ENCODE assay signal across 27 cellular contexts in genomic region chr1:35177237-35177786, GRCh38. TPM values are rescaled to one million over a fixed set of nuclear protein-coding genes. Genes with fewer than 3 reads are reported as not detected.
DNase-seq lines count a peak whose midpoint lies in the region; ATAC-seq and TF ChIP-seq lines count a peak whose summit lies in the region.
"Had no signal": no experiment of that assay in that cellular context is flagged by ENCODE, and none has a peak within 500 bp of the region (broad histone marks: within the 10 kb centered on the region; RNA-seq: fewer than 3 reads in every experiment).

No MANE protein-coding gene starts in this region.

- POLR2A ChIA-PET in activated CD4-positive, alpha-beta T cell treated with anti-CD3 and anti-CD28 coated beads for 36 hours (lab: Charles Lee) = no interaction called here
- POLR2A ChIA-PET in activated CD4-positive, alpha-beta T cell treated with anti-CD3 and anti-CD28 coated beads, Interleukin-2, amount 10 ng/mL, durations not matched to agents 7 days and 5 days (lab: Charles Lee) = no interaction called here
- POLR2A ChIA-PET in RWPE1 (lab: Yijun Ruan, JAX; ENCODE audit: low non-redundant PET) = no interaction called here

- no peak overlapping the region for H3K9ac ChIP-seq in endodermal cell (ENCODE audit: extremely low read depth, low read length, poor library complexity, severe bottlenecking)
- H3K9ac ChIP-seq in smooth muscle cell (ENCODE audit: low read depth) = no peak overlapping the region

- no peak overlapping the region for H3K4me2 ChIP-seq in smooth muscle cell

- peaks cover 34% of the 10 kb centered on the region for H3K79me2 ChIP-seq in smooth muscle cell (ENCODE audit: low read depth)

- intact Hi-C loops in activated CD4-positive, alpha-beta T cell treated with anti-CD3 and anti-CD28 coated beads for 36 hours (cut with DNase I, micrococcal nuclease) = loop anchor here in 1 of 2 experiments (5.0 kb wide), 2 partner anchors 95 to 145 kb away; partner anchors contain the start of gene ZMYM6

- H3F3A ChIP-seq in smooth muscle cell (ENCODE audit: low read depth) = peaks cover 59% of the 10 kb centered on the region

- CTCF ChIA-PET in activated CD4-positive, alpha-beta T cell treated with anti-CD3 and anti-CD28 coated beads for 36 hours (lab: Charles Lee) = interaction anchor here (0.6 to 0.7 kb wide), 2 partner anchors 14 to 123 kb away, joined by 3 to 4 read pairs; no protein-coding TSS in a partner anchor
- CTCF ChIA-PET in activated CD4-positive, alpha-beta T cell treated with anti-CD3 and anti-CD28 coated beads, Interleukin-2, amount 10 ng/mL, durations not matched to agents 7 days and 5 days (lab: Charles Lee) = no interaction called here
- CTCF ChIA-PET in RWPE1 (lab: Yijun Ruan, JAX) = no interaction called here

- H3K4me3 Mint-ChIP-seq in activated CD4-positive, alpha-beta T cell treated with anti-CD3 and anti-CD28 coated beads for 36 hours = no peak overlapping the region
- H3K4me3 Mint-ChIP-seq in activated CD4-positive, alpha-beta T cell treated with anti-CD3 and anti-CD28 coated beads, Interleukin-2, amount 10 ng/mL, durations not matched to agents 7 days and 5 days = no peak overlapping the region
- H3K4me3 Mint-ChIP-seq in endodermal cell = no peak overlapping the region
- H3K4me3 Mint-ChIP-seq: activated naive CD4-positive, alpha-beta T cell treated with anti-CD3 and anti-CD28 coated beads, Interleukin-2, amount 50 U/mL, for 24 hours; CD4-positive, alpha-beta memory T cell; memory B cell; stimulated activated memory B cell treated with anti-CD40 and anti-IgM and Interleukin-4, amounts not matched to agents 10 μg/mL and 1 μg/mL and 100 μg/mL, for 72 hours had no signal

- peaks cover 88% of the 10 kb centered on the region for H4K20me1 ChIP-seq in smooth muscle cell (ENCODE audit: low read depth)

- peak overlapping the region; percentile 25 for H3K27ac Mint-ChIP-seq in activated CD4-positive, alpha-beta T cell treated with anti-CD3 and anti-CD28 coated beads for 36 hours
- no peak overlapping the region for H3K27ac Mint-ChIP-seq in activated CD4-positive, alpha-beta T cell treated with anti-CD3 and anti-CD28 coated beads, Interleukin-2, amount 10 ng/mL, durations not matched to agents 7 days and 5 days
- peak overlapping the region; percentile 35 for H3K27ac Mint-ChIP-seq in endodermal cell
- H3K27ac Mint-ChIP-seq: memory B cell; stimulated activated memory B cell treated with anti-CD40 and anti-IgM and Interleukin-4, amounts not matched to agents 10 μg/mL and 1 μg/mL and 100 μg/mL, for 72 hours had no signal

- peaks cover 73% of the 10 kb centered on the region for H3K36me3 ChIP-seq in endodermal cell (ENCODE audit: control insufficient read depth, insufficient read depth, low read length)
- H3K36me3 ChIP-seq in smooth muscle cell (ENCODE audit: low read depth) = peaks cover 39% of the 10 kb centered on the region

- H3K9me3 ChIP-seq in endodermal cell (ENCODE audit: control insufficient read depth, low read length) (no peaks in the 10 kb centered on the region), smooth muscle cell (replicated peaks; ENCODE audit: low read depth) (no peaks in the 10 kb centered on the region)
- H3K9me3 ChIP-seq: Peyer's patch, SJCRH30, spleen, tibial artery had no signal

- peaks cover 64% of the 10 kb centered on the region for H3K36me3 Mint-ChIP-seq in activated CD4-positive, alpha-beta T cell treated with anti-CD3 and anti-CD28 coated beads for 36 hours (ENCODE audit: low read depth)
- peaks cover 75% of the 10 kb centered on the region for H3K36me3 Mint-ChIP-seq in activated CD4-positive, alpha-beta T cell treated with anti-CD3 and anti-CD28 coated beads, Interleukin-2, amount 10 ng/mL, durations not matched to agents 7 days and 5 days (ENCODE audit: low read depth)
- H3K36me3 Mint-ChIP-seq in endodermal cell (ENCODE audit: low read depth) = peaks cover 72% of the 10 kb centered on the region

- peaks cover 11% of the 10 kb centered on the region for H3K4me1 ChIP-seq in endodermal cell (ENCODE audit: control insufficient read depth, insufficient read depth, low read length)
- H3K4me1 ChIP-seq in smooth muscle cell (ENCODE audit: low read depth) = no peaks in the 10 kb centered on the region
- H3K4me1 ChIP-seq: SJCRH30 had no signal

- H3K27me3 ChIP-seq in endodermal cell (ENCODE audit: control insufficient read depth, insufficient read depth, low read length, poor library complexity, severe bottlenecking) (no peaks in the 10 kb centered on the region), smooth muscle cell (ENCODE audit: low read depth) (no peaks in the 10 kb centered on the region)
- H3K27me3 ChIP-seq: Peyer's patch, SJCRH30, spleen, tibial artery had no signal

- no peaks in the 10 kb centered on the region for H3K27me3 Mint-ChIP-seq in activated CD4-positive, alpha-beta T cell treated with anti-CD3 and anti-CD28 coated beads for 36 hours
- no peaks in the 10 kb centered on the region for H3K27me3 Mint-ChIP-seq in activated CD4-positive, alpha-beta T cell treated with anti-CD3 and anti-CD28 coated beads, Interleukin-2, amount 10 ng/mL, durations not matched to agents 7 days and 5 days
- no peaks in the 10 kb centered on the region for H3K27me3 Mint-ChIP-seq in endodermal cell (ENCODE audit: insufficient read depth)
- H3K27me3 Mint-ChIP-seq: activated naive CD4-positive, alpha-beta T cell treated with anti-CD3 and anti-CD28 coated beads, Interleukin-2, amount 50 U/mL, for 24 hours; CD4-positive, alpha-beta memory T cell; memory B cell; stimulated activated memory B cell treated with anti-CD40 and anti-IgM and Interleukin-4, amounts not matched to agents 10 μg/mL and 1 μg/mL and 100 μg/mL, for 72 hours had no signal

- WGBS in endodermal cell (ENCODE audit: insufficient coverage in 1 of 2, insufficient read length in 1 of 2), 2 experiments = 89 to 97% methylated on average over 1 to 4 of the region's 4 CpGs
- 96% methylated on average over 4 of the region's 4 CpGs for whole genome bisulfite sequencing in smooth muscle cell (ENCODE audit: low lambda C conversion rate)

- ATAC-seq in activated CD4-positive, alpha-beta T cell treated with anti-CD3 and anti-CD28 coated beads for 36 hours = no peak
- no peak for ATAC-seq in GM19455 (IDR thresholded peaks at IDR 0.05; ENCODE audit: unreplicated experiment)
- ATAC-seq: stimulated activated memory B cell treated with anti-CD40 and anti-IgM and Interleukin-4, amounts not matched to agents 10 μg/mL and 1 μg/mL and 100 μg/mL, for 72 hours had no signal

- TF ChIP-seq CTCF in RWPE1 (conservative IDR thresholded peaks at IDR 0.05; ENCODE audit: low read depth) (no peak), endodermal cell (conservative IDR thresholded peaks at IDR 0.05) (no peak), smooth muscle cell (IDR thresholded peaks at IDR 0.05; ENCODE audit: borderline replicate concordance, insufficient read depth, poor library complexity, severe bottlenecking) (no peak)

- H3K4me3 ChIP-seq in endodermal cell (ENCODE audit: low read length) = no peak overlapping the region
- no peak overlapping the region for H3K4me3 ChIP-seq in smooth muscle cell
- H3K4me3 ChIP-seq: Peyer's patch, SJCRH30, spleen, tibial artery had no signal

- no peaks in the 10 kb centered on the region for H3K9me3 Mint-ChIP-seq in activated CD4-positive, alpha-beta T cell treated with anti-CD3 and anti-CD28 coated beads for 36 hours (ENCODE audit: low read depth)
- no peaks in the 10 kb centered on the region for H3K9me3 Mint-ChIP-seq in activated CD4-positive, alpha-beta T cell treated with anti-CD3 and anti-CD28 coated beads, Interleukin-2, amount 10 ng/mL, durations not matched to agents 7 days and 5 days
- no peaks in the 10 kb centered on the region for H3K9me3 Mint-ChIP-seq in endodermal cell
- H3K9me3 Mint-ChIP-seq: activated naive CD4-positive, alpha-beta T cell treated with anti-CD3 and anti-CD28 coated beads, Interleukin-2, amount 50 U/mL, for 24 hours; memory B cell; stimulated activated memory B cell treated with anti-CD40 and anti-IgM and Interleukin-4, amounts not matched to agents 10 μg/mL and 1 μg/mL and 100 μg/mL, for 72 hours had no signal

- H3K4me1 Mint-ChIP-seq in activated CD4-positive, alpha-beta T cell treated with anti-CD3 and anti-CD28 coated beads for 36 hours = peaks cover 42% of the 10 kb centered on the region
- peaks cover 25% of the 10 kb centered on the region for H3K4me1 Mint-ChIP-seq in activated CD4-positive, alpha-beta T cell treated with anti-CD3 and anti-CD28 coated beads, Interleukin-2, amount 10 ng/mL, durations not matched to agents 7 days and 5 days
- peaks cover 46% of the 10 kb centered on the region for H3K4me1 Mint-ChIP-seq in endodermal cell

- no peak for DNase-seq in activated CD4-positive, alpha-beta T cell treated with anti-CD3 and anti-CD28 coated beads for 36 hours
- no peak for DNase-seq in activated CD4-positive, alpha-beta T cell treated with anti-CD3 and anti-CD28 coated beads, Interleukin-2, amount 10 ng/mL, durations not matched to agents 7 days and 5 days
- no peak for DNase-seq in RWPE1 (ENCODE audit: low spot score)
- no peak for DNase-seq in endodermal cell
- no peak for DNase-seq in smooth muscle cell (lab: John Stamatoyannopoulos, UW; ENCODE audit: unreplicated experiment)
- no peak for DNase-seq in iPS-NIHi7 (ENCODE audit: extremely low spot score)
- DNase-seq in CD1c-positive myeloid dendritic cell (ENCODE audit: extremely low spot score) = no peak
- DNase-seq: activated CD4-positive, alpha-beta T cell treated with anti-CD3 and anti-CD28 coated beads for 1 hour; caudate nucleus; CD4-positive, alpha-beta memory T cell; dermis blood vessel endothelial cell; DMS153; glutamatergic neuron; GOT3; NCI-H146; NCI-H524 treated with DMSO at 0.1 percent for 48 hours; Peyer's patch; SJCRH30; spleen; stimulated activated CD4-positive, alpha-beta T cell treated with anti-CD3 and anti-CD28 coated beads, Interleukin-2, amount 100 ng/mL, for 48 hours; T-helper 1 cell; tibial artery had no signal

- H2AFZ ChIP-seq in smooth muscle cell (ENCODE audit: low read depth) = no peak overlapping the region

- H3K27ac ChIP-seq in RWPE1 (peak overlapping the region; percentile 35; the same call in 1 of the 2 replicates), endodermal cell (ENCODE audit: low read depth, low read length) (no peak overlapping the region), smooth muscle cell (ENCODE audit: low read depth) (peak overlapping the region; percentile 20)
- H3K27ac ChIP-seq: 22Rv1, Peyer's patch, SJCRH30, spleen, tibial artery had no signal

RNA-seq across cellular contexts. Expression of gene SFPQ, which starts 15.6 kb away (rescaled TPM):
- 100 to 1,000 TPM; 350 to 389 TPM for total RNA-seq in activated CD4-positive, alpha-beta T cell treated with anti-CD3 and anti-CD28 coated beads for 36 hours
- 100 to 1,000 TPM; 375 to 397 TPM for total RNA-seq in activated CD4-positive, alpha-beta T cell treated with anti-CD3 and anti-CD28 coated beads, Interleukin-2, amount 10 ng/mL, durations not matched to agents 7 days and 5 days
- 100 to 1,000 TPM; 350 to 491 TPM for total RNA-seq in endodermal cell
- polyA plus RNA-seq in endodermal cell (2013, experiment 1 of 2) = 290 TPM
- 263 TPM for polyA plus RNA-seq in endodermal cell (2013, experiment 2 of 2)
- total RNA-seq in smooth muscle cell = 119 and 145 TPM in 2 replicates
- 73.0 and 111 TPM in 2 replicates for polyA plus RNA-seq in smooth muscle cell
